In genomic region chr10:112643600-112643999, GRCh38 we compare ENCODE assay signal across 1 cellular context.
TF ChIP-seq lines count a peak whose summit lies in the region.

No MANE protein-coding gene starts in this region.

TF ChIP-seq in HepG2, 621 proteins besides CTCF, POLR2A, EP300 and RAD21 (continued from another document and continues in another):
- TF ChIP-seq MAZ (IDR thresholded peaks at IDR 0.05; ENCODE audit: borderline replicate concordance, low read depth, low read length) (no peak), MAZ (CRISPR knock-in tag; IDR thresholded peaks at IDR 0.05; ENCODE audit: low read depth) (no peak), ZSCAN31 (CRISPR knock-in tag; IDR thresholded peaks at IDR 0.05; ENCODE audit: low read depth) (no peak), ISL2 (CRISPR knock-in tag; IDR thresholded peaks at IDR 0.05) (peak; percentile 93), TEAD3 (CRISPR knock-in tag; optimal IDR thresholded peaks at IDR 0.05; ENCODE audit: borderline replicate concordance) (peak; percentile 77), CBX2 (IDR thresholded peaks at IDR 0.05; ENCODE audit: low read depth, low read length) (no peak), CBX2 (CRISPR knock-in tag; IDR thresholded peaks at IDR 0.05; ENCODE audit: low read depth) (no peak), AGO1 (IDR thresholded peaks at IDR 0.05; ENCODE audit: low read depth, low read length, poor library complexity, severe bottlenecking) (no peak), ZNF713 (CRISPR knock-in tag; IDR thresholded peaks at IDR 0.05) (no peak), ZNF326 (CRISPR knock-in tag; IDR thresholded peaks at IDR 0.05; ENCODE audit: borderline replicate concordance) (no peak), PTBP1 (IDR thresholded peaks at IDR 0.05; ENCODE audit: low read depth, low read length, poor library complexity, severe bottlenecking) (no peak), HMG20B (CRISPR knock-in tag; conservative IDR thresholded peaks at IDR 0.05) (peak; percentile 72; the same call in 1 of the 2 replicates), ZMAT3 (CRISPR knock-in tag; conservative IDR thresholded peaks at IDR 0.05) (no peak), HNRNPK (IDR thresholded peaks at IDR 0.05; ENCODE audit: low read depth, low read length, poor library complexity, severe bottlenecking) (no peak), ATF7 (IDR thresholded peaks at IDR 0.05) (peak; percentile 74), ATF7 (CRISPR knock-in tag; IDR thresholded peaks at IDR 0.05) (no peak), ZKSCAN8 (CRISPR knock-in tag; IDR thresholded peaks at IDR 0.05; ENCODE audit: borderline replicate concordance) (peak; percentile 73; the same call in 1 of the 2 replicates), ZNF3 (CRISPR knock-in tag; IDR thresholded peaks at IDR 0.05) (no peak), RFX5 (IDR thresholded peaks at IDR 0.05; ENCODE audit: low read depth, low read length) (no peak), HNF4G (IDR thresholded peaks at IDR 0.05; ENCODE audit: borderline replicate concordance, low read depth, low read length) (peak; percentile 19; the same call in 1 of the 2 replicates), HNF4G (CRISPR knock-in tag; IDR thresholded peaks at IDR 0.05; ENCODE audit: borderline replicate concordance, low read depth) (no peak), KAT7 (CRISPR knock-in tag; IDR thresholded peaks at IDR 0.05; ENCODE audit: borderline replicate concordance) (no peak), ZNF776 (CRISPR knock-in tag; IDR thresholded peaks at IDR 0.05) (no peak), ZNF672 (CRISPR knock-in tag; IDR thresholded peaks at IDR 0.05) (no peak), NONO (IDR thresholded peaks at IDR 0.05) (no peak), NONO (CRISPR knock-in tag; conservative IDR thresholded peaks at IDR 0.05) (no peak), EHMT2 (IDR thresholded peaks at IDR 0.05; ENCODE audit: borderline replicate concordance, low read depth, low read length) (peak; percentile 61; the same call in 1 of the 2 replicates), ARID3A (IDR thresholded peaks at IDR 0.05; ENCODE audit: low read depth, low read length) (peak; percentile 98), SP140L (CRISPR knock-in tag; IDR thresholded peaks at IDR 0.05; ENCODE audit: borderline replicate concordance) (peak; percentile 85; the same call in 1 of the 2 replicates), KLF12 (CRISPR knock-in tag; IDR thresholded peaks at IDR 0.05; ENCODE audit: borderline replicate concordance) (no peak), YEATS4 (CRISPR knock-in tag; IDR thresholded peaks at IDR 0.05; ENCODE audit: borderline replicate concordance) (no peak), ZNF292 (CRISPR knock-in tag; IDR thresholded peaks at IDR 0.05; ENCODE audit: borderline replicate concordance, low read depth) (no peak), DR1 (CRISPR knock-in tag; IDR thresholded peaks at IDR 0.05) (no peak), SOX6 (IDR thresholded peaks at IDR 0.05) (no peak), SOX6 (CRISPR knock-in tag; IDR thresholded peaks at IDR 0.05) (peak; percentile 92), ZNF724P (CRISPR knock-in tag; IDR thresholded peaks at IDR 0.05; ENCODE audit: borderline replicate concordance) (no peak), ZNF441 (CRISPR knock-in tag; IDR thresholded peaks at IDR 0.05; ENCODE audit: borderline replicate concordance) (no peak), SAP130 (CRISPR knock-in tag; IDR thresholded peaks at IDR 0.05; ENCODE audit: low read depth) (peak; percentile 80), NCOA1 (CRISPR knock-in tag; IDR thresholded peaks at IDR 0.05) (no peak), ZNF513 (CRISPR knock-in tag; conservative IDR thresholded peaks at IDR 0.05) (no peak), CHD2 (IDR thresholded peaks at IDR 0.05; ENCODE audit: low read depth, low read length) (no peak), ARID4A (CRISPR knock-in tag; IDR thresholded peaks at IDR 0.05; ENCODE audit: borderline replicate concordance) (no peak)
- TF ChIP-seq, protein P1, sequence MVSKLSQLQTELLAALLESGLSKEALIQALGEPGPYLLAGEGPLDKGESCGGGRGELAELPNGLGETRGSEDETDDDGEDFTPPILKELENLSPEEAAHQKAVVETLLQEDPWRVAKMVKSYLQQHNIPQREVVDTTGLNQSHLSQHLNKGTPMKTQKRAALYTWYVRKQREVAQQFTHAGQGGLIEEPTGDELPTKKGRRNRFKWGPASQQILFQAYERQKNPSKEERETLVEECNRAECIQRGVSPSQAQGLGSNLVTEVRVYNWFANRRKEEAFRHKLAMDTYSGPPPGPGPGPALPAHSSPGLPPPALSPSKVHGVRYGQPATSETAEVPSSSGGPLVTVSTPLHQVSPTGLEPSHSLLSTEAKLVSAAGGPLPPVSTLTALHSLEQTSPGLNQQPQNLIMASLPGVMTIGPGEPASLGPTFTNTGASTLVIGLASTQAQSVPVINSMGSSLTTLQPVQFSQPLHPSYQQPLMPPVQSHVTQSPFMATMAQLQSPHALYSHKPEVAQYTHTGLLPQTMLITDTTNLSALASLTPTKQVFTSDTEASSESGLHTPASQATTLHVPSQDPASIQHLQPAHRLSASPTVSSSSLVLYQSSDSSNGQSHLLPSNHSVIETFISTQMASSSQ (IDR thresholded peaks at IDR 0.05; ENCODE audit: low read depth): peak; percentile 56
- TF ChIP-seq, protein P1 (CRISPR knock-in tag; IDR thresholded peaks at IDR 0.05; ENCODE audit: borderline replicate concordance): peak; percentile 22; the same call in 1 of the 2 replicates
- TF ChIP-seq, protein P2, sequence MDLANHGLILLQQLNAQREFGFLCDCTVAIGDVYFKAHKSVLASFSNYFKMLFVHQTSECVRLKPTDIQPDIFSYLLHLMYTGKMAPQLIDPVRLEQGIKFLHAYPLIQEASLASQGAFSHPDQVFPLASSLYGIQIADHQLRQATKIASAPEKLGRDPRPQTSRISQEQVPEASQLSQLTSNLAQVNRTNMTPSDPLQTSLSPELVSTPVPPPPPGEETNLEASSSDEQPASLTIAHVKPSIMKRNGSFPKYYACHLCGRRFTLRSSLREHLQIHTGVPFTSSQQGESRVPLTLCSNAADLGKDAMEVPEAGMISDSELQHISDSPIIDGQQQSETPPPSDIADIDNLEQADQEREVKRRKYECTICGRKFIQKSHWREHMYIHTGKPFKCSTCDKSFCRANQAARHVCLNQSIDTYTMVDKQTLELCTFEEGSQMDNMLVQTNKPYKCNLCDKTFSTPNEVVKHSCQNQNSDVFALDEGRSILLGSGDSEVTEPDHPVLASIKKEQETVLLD (CRISPR knock-in tag; IDR thresholded peaks at IDR 0.05; ENCODE audit: low read depth): no peak
- TF ChIP-seq, protein P3, sequence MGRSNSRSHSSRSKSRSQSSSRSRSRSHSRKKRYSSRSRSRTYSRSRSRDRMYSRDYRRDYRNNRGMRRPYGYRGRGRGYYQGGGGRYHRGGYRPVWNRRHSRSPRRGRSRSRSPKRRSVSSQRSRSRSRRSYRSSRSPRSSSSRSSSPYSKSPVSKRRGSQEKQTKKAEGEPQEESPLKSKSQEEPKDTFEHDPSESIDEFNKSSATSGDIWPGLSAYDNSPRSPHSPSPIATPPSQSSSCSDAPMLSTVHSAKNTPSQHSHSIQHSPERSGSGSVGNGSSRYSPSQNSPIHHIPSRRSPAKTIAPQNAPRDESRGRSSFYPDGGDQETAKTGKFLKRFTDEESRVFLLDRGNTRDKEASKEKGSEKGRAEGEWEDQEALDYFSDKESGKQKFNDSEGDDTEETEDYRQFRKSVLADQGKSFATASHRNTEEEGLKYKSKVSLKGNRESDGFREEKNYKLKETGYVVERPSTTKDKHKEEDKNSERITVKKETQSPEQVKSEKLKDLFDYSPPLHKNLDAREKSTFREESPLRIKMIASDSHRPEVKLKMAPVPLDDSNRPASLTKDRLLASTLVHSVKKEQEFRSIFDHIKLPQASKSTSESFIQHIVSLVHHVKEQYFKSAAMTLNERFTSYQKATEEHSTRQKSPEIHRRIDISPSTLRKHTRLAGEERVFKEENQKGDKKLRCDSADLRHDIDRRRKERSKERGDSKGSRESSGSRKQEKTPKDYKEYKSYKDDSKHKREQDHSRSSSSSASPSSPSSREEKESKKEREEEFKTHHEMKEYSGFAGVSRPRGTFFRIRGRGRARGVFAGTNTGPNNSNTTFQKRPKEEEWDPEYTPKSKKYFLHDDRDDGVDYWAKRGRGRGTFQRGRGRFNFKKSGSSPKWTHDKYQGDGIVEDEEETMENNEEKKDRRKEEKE (IDR thresholded peaks at IDR 0.05): no peak
- TF ChIP-seq, protein P4, sequence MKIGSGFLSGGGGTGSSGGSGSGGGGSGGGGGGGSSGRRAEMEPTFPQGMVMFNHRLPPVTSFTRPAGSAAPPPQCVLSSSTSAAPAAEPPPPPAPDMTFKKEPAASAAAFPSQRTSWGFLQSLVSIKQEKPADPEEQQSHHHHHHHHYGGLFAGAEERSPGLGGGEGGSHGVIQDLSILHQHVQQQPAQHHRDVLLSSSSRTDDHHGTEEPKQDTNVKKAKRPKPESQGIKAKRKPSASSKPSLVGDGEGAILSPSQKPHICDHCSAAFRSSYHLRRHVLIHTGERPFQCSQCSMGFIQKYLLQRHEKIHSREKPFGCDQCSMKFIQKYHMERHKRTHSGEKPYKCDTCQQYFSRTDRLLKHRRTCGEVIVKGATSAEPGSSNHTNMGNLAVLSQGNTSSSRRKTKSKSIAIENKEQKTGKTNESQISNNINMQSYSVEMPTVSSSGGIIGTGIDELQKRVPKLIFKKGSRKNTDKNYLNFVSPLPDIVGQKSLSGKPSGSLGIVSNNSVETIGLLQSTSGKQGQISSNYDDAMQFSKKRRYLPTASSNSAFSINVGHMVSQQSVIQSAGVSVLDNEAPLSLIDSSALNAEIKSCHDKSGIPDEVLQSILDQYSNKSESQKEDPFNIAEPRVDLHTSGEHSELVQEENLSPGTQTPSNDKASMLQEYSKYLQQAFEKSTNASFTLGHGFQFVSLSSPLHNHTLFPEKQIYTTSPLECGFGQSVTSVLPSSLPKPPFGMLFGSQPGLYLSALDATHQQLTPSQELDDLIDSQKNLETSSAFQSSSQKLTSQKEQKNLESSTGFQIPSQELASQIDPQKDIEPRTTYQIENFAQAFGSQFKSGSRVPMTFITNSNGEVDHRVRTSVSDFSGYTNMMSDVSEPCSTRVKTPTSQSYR (CRISPR knock-in tag; IDR thresholded peaks at IDR 0.05; ENCODE audit: borderline replicate concordance): 0 out of 2 replicates have a peak, but pooled peaks have one; percentile 40
